2 cellular contexts compared by ENCODE assay signal in genomic region chr16:81168406-81168805, GRCh38.
A peak's percentile ranks its signal among the peaks of the same experiment; 100 is the strongest.
TF ChIP-seq lines count a peak whose summit lies in the region.

No MANE protein-coding gene starts in this region.

TF ChIP-seq in HepG2, 621 proteins besides CTCF, POLR2A, EP300 and RAD21 (continued from another document):
- TF ChIP-seq ZBTB40 (IDR thresholded peaks at IDR 0.05) (0 out of 2 replicates have a peak, but pooled peaks have one; percentile 18), ZBTB40 (CRISPR knock-in tag; IDR thresholded peaks at IDR 0.05) (no peak), BCL3 (CRISPR knock-in tag; IDR thresholded peaks at IDR 0.05) (no peak), FOXP1 (IDR thresholded peaks at IDR 0.05) (peak; percentile 40; the same call in 1 of the 2 replicates), FOXP1 (CRISPR knock-in tag; IDR thresholded peaks at IDR 0.05) (no peak), FOXA1 (IDR thresholded peaks at IDR 0.05) (peak; percentile 49; the same call in 1 of the 2 replicates), FOXA1 (CRISPR knock-in tag; IDR thresholded peaks at IDR 0.05) (no peak), NONO (IDR thresholded peaks at IDR 0.05) (peak; percentile 45; the same call in 1 of the 2 replicates), NONO (CRISPR knock-in tag; conservative IDR thresholded peaks at IDR 0.05) (no peak), ZBTB1 (CRISPR knock-in tag; IDR thresholded peaks at IDR 0.05; ENCODE audit: borderline replicate concordance) (no peak), YEATS2 (CRISPR knock-in tag; IDR thresholded peaks at IDR 0.05; ENCODE audit: borderline replicate concordance) (no peak)
TF ChIP-seq in HepG2: peak in this region for 6.

TF ChIP-seq in K562, 482 proteins besides CTCF, POLR2A, EP300 and RAD21 (continued from another document):
- TF ChIP-seq HBP1 (CRISPR knock-in tag; IDR thresholded peaks at IDR 0.05): peak; percentile 87; the same call in 1 of the 2 replicates
- TF ChIP-seq EHMT2 (IDR thresholded peaks at IDR 0.05): peak; percentile 67; the same call in 1 of the 2 replicates
- no peak for TF ChIP-seq RBM25 (IDR thresholded peaks at IDR 0.05; ENCODE audit: low read depth, low read length, severe bottlenecking)
- 0 out of 2 replicates have a peak, but pooled peaks have one; percentile 70 for TF ChIP-seq OTX1 (CRISPR knock-in tag; IDR thresholded peaks at IDR 0.05)
TF ChIP-seq in K562: peak in this region for 7.
